In the genomic region with DNA sequence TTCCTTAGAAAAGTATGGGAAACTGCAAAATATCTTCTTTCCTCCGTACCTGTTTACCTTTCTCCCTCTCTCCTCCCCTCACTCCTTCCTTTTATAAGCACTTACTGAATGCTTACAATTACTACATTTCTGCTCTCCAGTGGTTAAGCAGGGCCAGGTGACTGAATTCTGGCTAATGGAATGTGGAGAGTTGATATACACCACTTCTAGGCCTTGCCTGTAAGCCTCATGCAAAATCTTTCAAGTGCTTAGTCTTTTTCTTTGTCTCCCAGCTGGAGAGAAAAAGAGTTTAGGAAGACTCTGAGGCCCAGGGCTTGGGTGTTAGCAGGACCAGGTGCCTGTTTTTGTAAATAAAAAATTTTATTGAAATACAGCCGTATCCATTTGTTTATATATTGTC, we compare ENCODE assay signal across 2 cellular contexts.
TF ChIP-seq lines count a peak whose summit lies in the region.

No MANE protein-coding gene starts in this region.

TF ChIP-seq in H1, 55 proteins besides CTCF, POLR2A, EP300 and RAD21 (continues in another document):
- no peak for TF ChIP-seq KDM5A (IDR thresholded peaks at IDR 0.05; ENCODE audit: low read length)
- TF ChIP-seq SIX5 (IDR thresholded peaks at IDR 0.05; ENCODE audit: low read depth, low read length): no peak
- TF ChIP-seq ASH2L (IDR thresholded peaks at IDR 0.05; ENCODE audit: low read length): no peak
- TF ChIP-seq TBP (IDR thresholded peaks at IDR 0.05; ENCODE audit: low read depth, low read length): no peak
- TF ChIP-seq SRF (IDR thresholded peaks at IDR 0.05; ENCODE audit: low read depth, low read length): no peak
- TF ChIP-seq POU5F1 (IDR thresholded peaks at IDR 0.05; ENCODE audit: low read depth, low read length): no peak
- no peak for TF ChIP-seq CREB1 (IDR thresholded peaks at IDR 0.05)
- TF ChIP-seq, protein P1, sequence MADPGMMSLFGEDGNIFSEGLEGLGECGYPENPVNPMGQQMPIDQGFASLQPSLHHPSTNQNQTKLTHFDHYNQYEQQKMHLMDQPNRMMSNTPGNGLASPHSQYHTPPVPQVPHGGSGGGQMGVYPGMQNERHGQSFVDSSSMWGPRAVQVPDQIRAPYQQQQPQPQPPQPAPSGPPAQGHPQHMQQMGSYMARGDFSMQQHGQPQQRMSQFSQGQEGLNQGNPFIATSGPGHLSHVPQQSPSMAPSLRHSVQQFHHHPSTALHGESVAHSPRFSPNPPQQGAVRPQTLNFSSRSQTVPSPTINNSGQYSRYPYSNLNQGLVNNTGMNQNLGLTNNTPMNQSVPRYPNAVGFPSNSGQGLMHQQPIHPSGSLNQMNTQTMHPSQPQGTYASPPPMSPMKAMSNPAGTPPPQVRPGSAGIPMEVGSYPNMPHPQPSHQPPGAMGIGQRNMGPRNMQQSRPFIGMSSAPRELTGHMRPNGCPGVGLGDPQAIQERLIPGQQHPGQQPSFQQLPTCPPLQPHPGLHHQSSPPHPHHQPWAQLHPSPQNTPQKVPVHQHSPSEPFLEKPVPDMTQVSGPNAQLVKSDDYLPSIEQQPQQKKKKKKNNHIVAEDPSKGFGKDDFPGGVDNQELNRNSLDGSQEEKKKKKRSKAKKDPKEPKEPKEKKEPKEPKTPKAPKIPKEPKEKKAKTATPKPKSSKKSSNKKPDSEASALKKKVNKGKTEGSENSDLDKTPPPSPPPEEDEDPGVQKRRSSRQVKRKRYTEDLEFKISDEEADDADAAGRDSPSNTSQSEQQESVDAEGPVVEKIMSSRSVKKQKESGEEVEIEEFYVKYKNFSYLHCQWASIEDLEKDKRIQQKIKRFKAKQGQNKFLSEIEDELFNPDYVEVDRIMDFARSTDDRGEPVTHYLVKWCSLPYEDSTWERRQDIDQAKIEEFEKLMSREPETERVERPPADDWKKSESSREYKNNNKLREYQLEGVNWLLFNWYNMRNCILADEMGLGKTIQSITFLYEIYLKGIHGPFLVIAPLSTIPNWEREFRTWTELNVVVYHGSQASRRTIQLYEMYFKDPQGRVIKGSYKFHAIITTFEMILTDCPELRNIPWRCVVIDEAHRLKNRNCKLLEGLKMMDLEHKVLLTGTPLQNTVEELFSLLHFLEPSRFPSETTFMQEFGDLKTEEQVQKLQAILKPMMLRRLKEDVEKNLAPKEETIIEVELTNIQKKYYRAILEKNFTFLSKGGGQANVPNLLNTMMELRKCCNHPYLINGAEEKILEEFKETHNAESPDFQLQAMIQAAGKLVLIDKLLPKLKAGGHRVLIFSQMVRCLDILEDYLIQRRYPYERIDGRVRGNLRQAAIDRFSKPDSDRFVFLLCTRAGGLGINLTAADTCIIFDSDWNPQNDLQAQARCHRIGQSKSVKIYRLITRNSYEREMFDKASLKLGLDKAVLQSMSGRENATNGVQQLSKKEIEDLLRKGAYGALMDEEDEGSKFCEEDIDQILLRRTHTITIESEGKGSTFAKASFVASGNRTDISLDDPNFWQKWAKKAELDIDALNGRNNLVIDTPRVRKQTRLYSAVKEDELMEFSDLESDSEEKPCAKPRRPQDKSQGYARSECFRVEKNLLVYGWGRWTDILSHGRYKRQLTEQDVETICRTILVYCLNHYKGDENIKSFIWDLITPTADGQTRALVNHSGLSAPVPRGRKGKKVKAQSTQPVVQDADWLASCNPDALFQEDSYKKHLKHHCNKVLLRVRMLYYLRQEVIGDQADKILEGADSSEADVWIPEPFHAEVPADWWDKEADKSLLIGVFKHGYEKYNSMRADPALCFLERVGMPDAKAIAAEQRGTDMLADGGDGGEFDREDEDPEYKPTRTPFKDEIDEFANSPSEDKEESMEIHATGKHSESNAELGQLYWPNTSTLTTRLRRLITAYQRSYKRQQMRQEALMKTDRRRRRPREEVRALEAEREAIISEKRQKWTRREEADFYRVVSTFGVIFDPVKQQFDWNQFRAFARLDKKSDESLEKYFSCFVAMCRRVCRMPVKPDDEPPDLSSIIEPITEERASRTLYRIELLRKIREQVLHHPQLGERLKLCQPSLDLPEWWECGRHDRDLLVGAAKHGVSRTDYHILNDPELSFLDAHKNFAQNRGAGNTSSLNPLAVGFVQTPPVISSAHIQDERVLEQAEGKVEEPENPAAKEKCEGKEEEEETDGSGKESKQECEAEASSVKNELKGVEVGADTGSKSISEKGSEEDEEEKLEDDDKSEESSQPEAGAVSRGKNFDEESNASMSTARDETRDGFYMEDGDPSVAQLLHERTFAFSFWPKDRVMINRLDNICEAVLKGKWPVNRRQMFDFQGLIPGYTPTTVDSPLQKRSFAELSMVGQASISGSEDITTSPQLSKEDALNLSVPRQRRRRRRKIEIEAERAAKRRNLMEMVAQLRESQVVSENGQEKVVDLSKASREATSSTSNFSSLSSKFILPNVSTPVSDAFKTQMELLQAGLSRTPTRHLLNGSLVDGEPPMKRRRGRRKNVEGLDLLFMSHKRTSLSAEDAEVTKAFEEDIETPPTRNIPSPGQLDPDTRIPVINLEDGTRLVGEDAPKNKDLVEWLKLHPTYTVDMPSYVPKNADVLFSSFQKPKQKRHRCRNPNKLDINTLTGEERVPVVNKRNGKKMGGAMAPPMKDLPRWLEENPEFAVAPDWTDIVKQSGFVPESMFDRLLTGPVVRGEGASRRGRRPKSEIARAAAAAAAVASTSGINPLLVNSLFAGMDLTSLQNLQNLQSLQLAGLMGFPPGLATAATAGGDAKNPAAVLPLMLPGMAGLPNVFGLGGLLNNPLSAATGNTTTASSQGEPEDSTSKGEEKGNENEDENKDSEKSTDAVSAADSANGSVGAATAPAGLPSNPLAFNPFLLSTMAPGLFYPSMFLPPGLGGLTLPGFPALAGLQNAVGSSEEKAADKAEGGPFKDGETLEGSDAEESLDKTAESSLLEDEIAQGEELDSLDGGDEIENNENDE (IDR thresholded peaks at IDR 0.05; ENCODE audit: insufficient replicate concordance, low read length): no peak
- TF ChIP-seq SIN3A (conservative IDR thresholded peaks at IDR 0.05 in 1 of 2, IDR thresholded peaks at IDR 0.05 in 1 of 2; ENCODE audit: low read depth in 1 of 2, low read length in 2 of 2): no peak
- TF ChIP-seq, protein P2, sequence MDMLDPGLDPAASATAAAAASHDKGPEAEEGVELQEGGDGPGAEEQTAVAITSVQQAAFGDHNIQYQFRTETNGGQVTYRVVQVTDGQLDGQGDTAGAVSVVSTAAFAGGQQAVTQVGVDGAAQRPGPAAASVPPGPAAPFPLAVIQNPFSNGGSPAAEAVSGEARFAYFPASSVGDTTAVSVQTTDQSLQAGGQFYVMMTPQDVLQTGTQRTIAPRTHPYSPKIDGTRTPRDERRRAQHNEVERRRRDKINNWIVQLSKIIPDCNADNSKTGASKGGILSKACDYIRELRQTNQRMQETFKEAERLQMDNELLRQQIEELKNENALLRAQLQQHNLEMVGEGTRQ (IDR thresholded peaks at IDR 0.05; ENCODE audit: low read length): no peak
- TF ChIP-seq CHD1 (IDR thresholded peaks at IDR 0.05; ENCODE audit: low read depth, low read length): no peak
- TF ChIP-seq, protein P3, sequence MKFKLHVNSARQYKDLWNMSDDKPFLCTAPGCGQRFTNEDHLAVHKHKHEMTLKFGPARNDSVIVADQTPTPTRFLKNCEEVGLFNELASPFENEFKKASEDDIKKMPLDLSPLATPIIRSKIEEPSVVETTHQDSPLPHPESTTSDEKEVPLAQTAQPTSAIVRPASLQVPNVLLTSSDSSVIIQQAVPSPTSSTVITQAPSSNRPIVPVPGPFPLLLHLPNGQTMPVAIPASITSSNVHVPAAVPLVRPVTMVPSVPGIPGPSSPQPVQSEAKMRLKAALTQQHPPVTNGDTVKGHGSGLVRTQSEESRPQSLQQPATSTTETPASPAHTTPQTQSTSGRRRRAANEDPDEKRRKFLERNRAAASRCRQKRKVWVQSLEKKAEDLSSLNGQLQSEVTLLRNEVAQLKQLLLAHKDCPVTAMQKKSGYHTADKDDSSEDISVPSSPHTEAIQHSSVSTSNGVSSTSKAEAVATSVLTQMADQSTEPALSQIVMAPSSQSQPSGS (IDR thresholded peaks at IDR 0.05; ENCODE audit: low read length): no peak

TF ChIP-seq in SK-N-SH, 30 proteins besides CTCF, POLR2A, EP300 and RAD21:
- TF ChIP-seq, protein P2 (IDR thresholded peaks at IDR 0.05; ENCODE audit: borderline replicate concordance, low read depth, low read length): no peak
- TF ChIP-seq, protein P4, sequence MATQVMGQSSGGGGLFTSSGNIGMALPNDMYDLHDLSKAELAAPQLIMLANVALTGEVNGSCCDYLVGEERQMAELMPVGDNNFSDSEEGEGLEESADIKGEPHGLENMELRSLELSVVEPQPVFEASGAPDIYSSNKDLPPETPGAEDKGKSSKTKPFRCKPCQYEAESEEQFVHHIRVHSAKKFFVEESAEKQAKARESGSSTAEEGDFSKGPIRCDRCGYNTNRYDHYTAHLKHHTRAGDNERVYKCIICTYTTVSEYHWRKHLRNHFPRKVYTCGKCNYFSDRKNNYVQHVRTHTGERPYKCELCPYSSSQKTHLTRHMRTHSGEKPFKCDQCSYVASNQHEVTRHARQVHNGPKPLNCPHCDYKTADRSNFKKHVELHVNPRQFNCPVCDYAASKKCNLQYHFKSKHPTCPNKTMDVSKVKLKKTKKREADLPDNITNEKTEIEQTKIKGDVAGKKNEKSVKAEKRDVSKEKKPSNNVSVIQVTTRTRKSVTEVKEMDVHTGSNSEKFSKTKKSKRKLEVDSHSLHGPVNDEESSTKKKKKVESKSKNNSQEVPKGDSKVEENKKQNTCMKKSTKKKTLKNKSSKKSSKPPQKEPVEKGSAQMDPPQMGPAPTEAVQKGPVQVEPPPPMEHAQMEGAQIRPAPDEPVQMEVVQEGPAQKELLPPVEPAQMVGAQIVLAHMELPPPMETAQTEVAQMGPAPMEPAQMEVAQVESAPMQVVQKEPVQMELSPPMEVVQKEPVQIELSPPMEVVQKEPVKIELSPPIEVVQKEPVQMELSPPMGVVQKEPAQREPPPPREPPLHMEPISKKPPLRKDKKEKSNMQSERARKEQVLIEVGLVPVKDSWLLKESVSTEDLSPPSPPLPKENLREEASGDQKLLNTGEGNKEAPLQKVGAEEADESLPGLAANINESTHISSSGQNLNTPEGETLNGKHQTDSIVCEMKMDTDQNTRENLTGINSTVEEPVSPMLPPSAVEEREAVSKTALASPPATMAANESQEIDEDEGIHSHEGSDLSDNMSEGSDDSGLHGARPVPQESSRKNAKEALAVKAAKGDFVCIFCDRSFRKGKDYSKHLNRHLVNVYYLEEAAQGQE (IDR thresholded peaks at IDR 0.05; ENCODE audit: low read depth, low read length): no peak
- no peak for TF ChIP-seq EZH2phosphoT487 (IDR thresholded peaks at IDR 0.05; ENCODE audit: borderline replicate concordance, low read depth)
- TF ChIP-seq RCOR1 (IDR thresholded peaks at IDR 0.05; ENCODE audit: low read length): no peak
- no peak for TF ChIP-seq MEF2A (IDR thresholded peaks at IDR 0.05; ENCODE audit: borderline replicate concordance, low read depth)
- no peak for TF ChIP-seq TCF12 (IDR thresholded peaks at IDR 0.05)
- TF ChIP-seq RXRA (IDR thresholded peaks at IDR 0.05; ENCODE audit: borderline replicate concordance, low read depth): no peak
- TF ChIP-seq, protein P5, sequence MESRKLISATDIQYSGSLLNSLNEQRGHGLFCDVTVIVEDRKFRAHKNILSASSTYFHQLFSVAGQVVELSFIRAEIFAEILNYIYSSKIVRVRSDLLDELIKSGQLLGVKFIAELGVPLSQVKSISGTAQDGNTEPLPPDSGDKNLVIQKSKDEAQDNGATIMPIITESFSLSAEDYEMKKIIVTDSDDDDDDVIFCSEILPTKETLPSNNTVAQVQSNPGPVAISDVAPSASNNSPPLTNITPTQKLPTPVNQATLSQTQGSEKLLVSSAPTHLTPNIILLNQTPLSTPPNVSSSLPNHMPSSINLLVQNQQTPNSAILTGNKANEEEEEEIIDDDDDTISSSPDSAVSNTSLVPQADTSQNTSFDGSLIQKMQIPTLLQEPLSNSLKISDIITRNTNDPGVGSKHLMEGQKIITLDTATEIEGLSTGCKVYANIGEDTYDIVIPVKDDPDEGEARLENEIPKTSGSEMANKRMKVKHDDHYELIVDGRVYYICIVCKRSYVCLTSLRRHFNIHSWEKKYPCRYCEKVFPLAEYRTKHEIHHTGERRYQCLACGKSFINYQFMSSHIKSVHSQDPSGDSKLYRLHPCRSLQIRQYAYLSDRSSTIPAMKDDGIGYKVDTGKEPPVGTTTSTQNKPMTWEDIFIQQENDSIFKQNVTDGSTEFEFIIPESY (IDR thresholded peaks at IDR 0.05; ENCODE audit: borderline replicate concordance, low read depth): no peak
- no peak for TF ChIP-seq GABPA (IDR thresholded peaks at IDR 0.05; ENCODE audit: low read depth)
- TF ChIP-seq, protein P6, sequence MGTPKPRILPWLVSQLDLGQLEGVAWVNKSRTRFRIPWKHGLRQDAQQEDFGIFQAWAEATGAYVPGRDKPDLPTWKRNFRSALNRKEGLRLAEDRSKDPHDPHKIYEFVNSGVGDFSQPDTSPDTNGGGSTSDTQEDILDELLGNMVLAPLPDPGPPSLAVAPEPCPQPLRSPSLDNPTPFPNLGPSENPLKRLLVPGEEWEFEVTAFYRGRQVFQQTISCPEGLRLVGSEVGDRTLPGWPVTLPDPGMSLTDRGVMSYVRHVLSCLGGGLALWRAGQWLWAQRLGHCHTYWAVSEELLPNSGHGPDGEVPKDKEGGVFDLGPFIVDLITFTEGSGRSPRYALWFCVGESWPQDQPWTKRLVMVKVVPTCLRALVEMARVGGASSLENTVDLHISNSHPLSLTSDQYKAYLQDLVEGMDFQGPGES (IDR thresholded peaks at IDR 0.05; ENCODE audit: low read depth, low read length): no peak
- TF ChIP-seq, protein P7, sequence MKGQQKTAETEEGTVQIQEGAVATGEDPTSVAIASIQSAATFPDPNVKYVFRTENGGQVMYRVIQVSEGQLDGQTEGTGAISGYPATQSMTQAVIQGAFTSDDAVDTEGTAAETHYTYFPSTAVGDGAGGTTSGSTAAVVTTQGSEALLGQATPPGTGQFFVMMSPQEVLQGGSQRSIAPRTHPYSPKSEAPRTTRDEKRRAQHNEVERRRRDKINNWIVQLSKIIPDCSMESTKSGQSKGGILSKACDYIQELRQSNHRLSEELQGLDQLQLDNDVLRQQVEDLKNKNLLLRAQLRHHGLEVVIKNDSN (IDR thresholded peaks at IDR 0.05; ENCODE audit: borderline replicate concordance, low read depth): no peak
- TF ChIP-seq GATA2 (CRISPR knock-in tag; IDR thresholded peaks at IDR 0.05): no peak
